Comparison of ENCODE assay signal across 10 cellular contexts in genomic region chr16:84562174-84562815, GRCh38.
A peak's percentile ranks its signal among the peaks of the same experiment; 100 is the strongest.
DNase-seq lines count a peak whose midpoint lies in the region; ATAC-seq and FAIRE-seq lines count a peak whose summit lies in the region.
"Had no signal": no experiment of that assay in that cellular context is flagged by ENCODE, and none has a peak within 500 bp of the region (broad histone marks: within the 10 kb centered on the region; RNA-seq: fewer than 3 reads in every experiment).

No MANE protein-coding gene starts in this region.

- H3K4me3 Mint-ChIP-seq in stimulated activated naive CD8-positive, alpha-beta T cell treated with anti-CD3 and anti-CD28 coated beads, Interleukin-15, amount 100 ng/mL, for 72 hours, result no peak overlapping the region

- H3K27me3 Mint-ChIP-seq in stimulated activated naive CD8-positive, alpha-beta T cell treated with anti-CD3 and anti-CD28 coated beads, Interleukin-15, amount 100 ng/mL, for 72 hours, result no peaks in the 10 kb centered on the region

- DNase-seq in stimulated activated naive CD8-positive, alpha-beta T cell treated with anti-CD3 and anti-CD28 coated beads, Interleukin-15, amount 100 ng/mL, for 72 hours, result no peak
- no peak for DNase-seq in stimulated activated naive CD8-positive, alpha-beta T cell treated with anti-CD3 and anti-CD28 coated beads, Interleukin-15, Interleukin-2, amounts not matched to agents 100 U/mL and 50 U/mL, for 24 hours
- DNase-seq in SKM-1 treated with dmso at 0.1 percent for 144 hours (lab: John Stamatoyannopoulos, UW; ENCODE audit: unreplicated experiment) (peak; percentile 51), iPS-NIHi11 (ENCODE audit: low spot score) (no peak), RCC 7860 (ENCODE audit: low spot score) (no peak), OCI-M1 (lab: John Stamatoyannopoulos, UW) (no peak)
- DNase-seq in NK-92 treated with Interleukin-12 subunit alpha and Interleukin-12 subunit beta, amount 100 ng/mL, for 24 hours (lab: John Stamatoyannopoulos, UW), result no peak
- DNase-seq: NCI-H1092 treated with DMSO at 0.1 percent for 48 hours, T-helper 1 cell had no signal

- H3K27ac Mint-ChIP-seq in stimulated activated naive CD8-positive, alpha-beta T cell treated with anti-CD3 and anti-CD28 coated beads, Interleukin-15, amount 100 ng/mL, for 72 hours, result peak overlapping the region in 1 of 2 donors; percentile 15

- no peaks in the 10 kb centered on the region for H3K9me3 Mint-ChIP-seq in stimulated activated naive CD8-positive, alpha-beta T cell treated with anti-CD3 and anti-CD28 coated beads, Interleukin-15, amount 100 ng/mL, for 72 hours

- no peak for FAIRE-seq in RCC 7860 (lab: Jason Lieb, UNC)

- ATAC-seq in stimulated activated naive CD8-positive, alpha-beta T cell treated with anti-CD3 and anti-CD28 coated beads, Interleukin-15, amount 100 ng/mL, for 72 hours, result peak; percentile 9
- ATAC-seq in stimulated activated naive CD8-positive, alpha-beta T cell treated with anti-CD3 and anti-CD28 coated beads, Interleukin-15, Interleukin-2, amounts not matched to agents 100 U/mL and 50 U/mL, for 24 hours, result no peak
- ATAC-seq in HG02798 (IDR thresholded peaks at IDR 0.05; ENCODE audit: poor library complexity, unreplicated experiment), result peak; percentile 61

- peaks cover 26% of the 10 kb centered on the region for H3K4me1 Mint-ChIP-seq in stimulated activated naive CD8-positive, alpha-beta T cell treated with anti-CD3 and anti-CD28 coated beads, Interleukin-15, amount 100 ng/mL, for 72 hours
